ENCODE assay signal across 1 cellular context in the genomic region with DNA sequence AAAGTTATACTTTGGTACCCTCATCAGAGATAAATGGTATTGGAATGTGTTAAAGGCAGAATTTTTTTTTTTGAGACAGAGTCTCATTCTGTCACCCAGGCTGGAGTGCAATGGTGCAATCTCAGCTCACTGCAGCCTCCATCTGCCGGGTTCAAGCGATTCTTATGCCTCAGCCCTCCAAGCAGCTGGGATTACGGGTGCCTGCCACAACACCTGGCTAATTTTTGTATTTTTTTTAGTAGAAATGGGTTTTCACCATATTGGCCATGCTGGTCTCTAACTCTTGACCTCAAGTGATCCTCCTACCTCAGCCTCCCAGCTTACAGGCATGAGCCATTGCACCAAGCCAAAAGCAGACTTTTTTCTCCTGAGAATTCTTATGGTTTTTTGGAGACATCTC.
TF ChIP-seq lines count a peak whose summit lies in the region.

No MANE protein-coding gene starts in this region.

TF ChIP-seq in HepG2, 621 proteins besides CTCF, POLR2A, EP300 and RAD21:
- TF ChIP-seq U2AF2 (IDR thresholded peaks at IDR 0.05; ENCODE audit: low read depth, low read length), result no peak
- no peak for TF ChIP-seq SOX6 (IDR thresholded peaks at IDR 0.05)
- no peak for TF ChIP-seq SOX6 (CRISPR knock-in tag; IDR thresholded peaks at IDR 0.05)
- TF ChIP-seq SMAD9 (CRISPR knock-in tag; IDR thresholded peaks at IDR 0.05), result no peak
- TF ChIP-seq ZSCAN25 (CRISPR knock-in tag; IDR thresholded peaks at IDR 0.05), result no peak
- TF ChIP-seq RFXAP (CRISPR knock-in tag; IDR thresholded peaks at IDR 0.05; ENCODE audit: borderline replicate concordance), result no peak
- TF ChIP-seq POLR2AphosphoS2 (IDR thresholded peaks at IDR 0.05; ENCODE audit: low read depth, low read length), result no peak
- TF ChIP-seq SNAPC2 (CRISPR knock-in tag; IDR thresholded peaks at IDR 0.05), result no peak
- no peak for TF ChIP-seq RORA (CRISPR knock-in tag; IDR thresholded peaks at IDR 0.05)
- TF ChIP-seq IRF2 (CRISPR knock-in tag; IDR thresholded peaks at IDR 0.05), result no peak
- TF ChIP-seq, protein P1, sequence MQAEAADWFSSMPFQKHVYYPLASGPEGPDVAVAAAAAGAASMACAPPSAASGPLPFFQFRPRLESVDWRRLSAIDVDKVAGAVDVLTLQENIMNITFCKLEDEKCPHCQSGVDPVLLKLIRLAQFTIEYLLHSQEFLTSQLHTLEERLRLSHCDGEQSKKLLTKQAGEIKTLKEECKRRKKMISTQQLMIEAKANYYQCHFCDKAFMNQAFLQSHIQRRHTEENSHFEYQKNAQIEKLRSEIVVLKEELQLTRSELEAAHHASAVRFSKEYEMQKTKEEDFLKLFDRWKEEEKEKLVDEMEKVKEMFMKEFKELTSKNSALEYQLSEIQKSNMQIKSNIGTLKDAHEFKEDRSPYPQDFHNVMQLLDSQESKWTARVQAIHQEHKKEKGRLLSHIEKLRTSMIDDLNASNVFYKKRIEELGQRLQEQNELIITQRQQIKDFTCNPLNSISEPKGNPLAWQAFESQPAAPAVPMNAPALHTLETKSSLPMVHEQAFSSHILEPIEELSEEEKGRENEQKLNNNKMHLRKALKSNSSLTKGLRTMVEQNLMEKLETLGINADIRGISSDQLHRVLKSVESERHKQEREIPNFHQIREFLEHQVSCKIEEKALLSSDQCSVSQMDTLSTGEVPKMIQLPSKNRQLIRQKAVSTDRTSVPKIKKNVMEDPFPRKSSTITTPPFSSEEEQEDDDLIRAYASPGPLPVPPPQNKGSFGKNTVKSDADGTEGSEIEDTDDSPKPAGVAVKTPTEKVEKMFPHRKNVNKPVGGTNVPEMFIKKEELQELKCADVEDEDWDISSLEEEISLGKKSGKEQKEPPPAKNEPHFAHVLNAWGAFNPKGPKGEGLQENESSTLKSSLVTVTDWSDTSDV (CRISPR knock-in tag; IDR thresholded peaks at IDR 0.05), result no peak
